In genomic region chr2:235551965-235552364, GRCh38 we compare ENCODE assay signal across 1 cellular context.
TF ChIP-seq lines count a peak whose summit lies in the region.

No MANE protein-coding gene starts in this region.

TF ChIP-seq in WTC11, 78 proteins besides CTCF, POLR2A, EP300 and RAD21 (continued from another document):
- TF ChIP-seq ARID4B (CRISPR knock-in tag; IDR thresholded peaks at IDR 0.05; ENCODE audit: borderline replicate concordance) (no peak), NFYB (CRISPR knock-in tag; conservative IDR thresholded peaks at IDR 0.05; ENCODE audit: low read depth) (no peak)
